Comparison of ENCODE assay signal across 15 cellular contexts in the genomic region with DNA sequence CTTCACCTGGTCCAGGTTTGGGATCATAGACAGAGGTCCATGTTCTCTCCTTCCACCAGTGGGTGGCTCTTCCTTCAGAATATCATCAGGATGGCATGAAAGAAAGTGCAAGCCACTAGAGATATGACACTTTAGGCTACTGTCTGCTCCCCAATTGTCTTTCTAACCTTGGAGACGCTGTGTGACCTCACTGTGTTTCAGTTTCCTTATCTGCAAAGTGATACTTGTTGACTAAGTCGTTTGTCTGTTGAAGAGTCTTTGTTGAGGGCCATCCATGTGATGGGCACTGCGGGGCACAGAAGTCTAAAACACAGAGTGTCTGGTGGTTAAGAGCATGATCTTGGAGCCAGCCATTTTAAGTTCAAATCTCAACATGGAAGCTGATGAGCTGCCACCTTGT.
DNase-seq lines count a peak whose midpoint lies in the region; ATAC-seq and TF ChIP-seq lines count a peak whose summit lies in the region.
"Had no signal": no experiment of that assay in that cellular context is flagged by ENCODE, and none has a peak within 500 bp of the region (broad histone marks: within the 10 kb centered on the region; RNA-seq: fewer than 3 reads in every experiment).

No MANE protein-coding gene starts in this region.

- H3K4me1 ChIP-seq in testis, result no peaks in the 10 kb centered on the region
- H3K4me1 ChIP-seq in mesenchymal stem cell (ENCODE audit: control insufficient read depth, insufficient read depth, low read depth, low read length), result no peaks in the 10 kb centered on the region

- no peak overlapping the region for H3K23ac ChIP-seq in mesenchymal stem cell (ENCODE audit: low read length in 2 of 2)

- no peak overlapping the region for H2BK15ac ChIP-seq in mesenchymal stem cell (ENCODE audit: low read depth, poor library complexity, severe bottlenecking)

- H3K27ac ChIP-seq in testis, result no peak overlapping the region
- H3K27ac ChIP-seq in mesenchymal stem cell (ENCODE audit: low read length, poor library complexity, severe bottlenecking), result no peak overlapping the region
- H3K27ac ChIP-seq: HL-60 had no signal

- no peak overlapping the region for H2BK12ac ChIP-seq in mesenchymal stem cell (ENCODE audit: low read length in 2 of 2)

- no peak overlapping the region for H3K9ac ChIP-seq in mesenchymal stem cell (ENCODE audit: low read length)

- peaks cover 13% of the 10 kb centered on the region for H3K36me3 Mint-ChIP-seq in glutamatergic neuron (ENCODE audit: unreplicated experiment)
- H3K36me3 Mint-ChIP-seq in activated naive CD8-positive, alpha-beta T cell treated with anti-CD3 and anti-CD28 coated beads for 36 hours, result no peaks in the 10 kb centered on the region

- no peak overlapping the region for H4K8ac ChIP-seq in mesenchymal stem cell (ENCODE audit: low read length)

- H2AFZ ChIP-seq in mesenchymal stem cell (ENCODE audit: low read depth, low read length), result no peak overlapping the region
- H2AFZ ChIP-seq: GM23338 had no signal

- no peak overlapping the region for H3K27ac Mint-ChIP-seq in glutamatergic neuron (ENCODE audit: unreplicated experiment)
- H3K27ac Mint-ChIP-seq in activated naive CD8-positive, alpha-beta T cell treated with anti-CD3 and anti-CD28 coated beads for 36 hours, result no peak overlapping the region
- H3K27ac Mint-ChIP-seq: B cell; CD4-positive, alpha-beta T cell; GM23338 had no signal

- H3K27me3 ChIP-seq in testis, result no peaks in the 10 kb centered on the region
- no peaks in the 10 kb centered on the region for H3K27me3 ChIP-seq in mesenchymal stem cell (ENCODE audit: control insufficient read depth in 1 of 2, insufficient read depth in 1 of 2, low read length in 2 of 2)

- H3K18ac ChIP-seq in mesenchymal stem cell (ENCODE audit: low read depth in 1 of 2, low read length in 2 of 2), result no peak overlapping the region

- WGBS in testis, 2 donors, result 46 to 54% methylated on average over 3 of the region's 3 CpGs
- WGBS in mesenchymal stem cell, result 60% methylated on average over 3 of the region's 3 CpGs

- no peaks in the 10 kb centered on the region for H3K9me3 ChIP-seq in testis
- no peaks in the 10 kb centered on the region for H3K9me3 ChIP-seq in mesenchymal stem cell (ENCODE audit: control insufficient read depth, low read length)

- no peak overlapping the region for H3K4me2 ChIP-seq in mesenchymal stem cell (ENCODE audit: low read length, poor library complexity, severe bottlenecking)
- H3K4me2 ChIP-seq: GM23338 had no signal

- H3K4me3 Mint-ChIP-seq in glutamatergic neuron (ENCODE audit: unreplicated experiment), result no peak overlapping the region
- no peak overlapping the region for H3K4me3 Mint-ChIP-seq in activated naive CD8-positive, alpha-beta T cell treated with anti-CD3 and anti-CD28 coated beads for 36 hours
- H3K4me3 Mint-ChIP-seq: B cell; CD4-positive, alpha-beta T cell; GM23338 had no signal

- H3K36me3 ChIP-seq in testis (ENCODE audit: low read depth, missing control alignments) (no peaks in the 10 kb centered on the region), mesenchymal stem cell (ENCODE audit: control insufficient read depth in 1 of 2, insufficient read depth in 2 of 2, low read depth in 1 of 2, low read length in 2 of 2) (no peaks in the 10 kb centered on the region)

- H2BK5ac ChIP-seq in mesenchymal stem cell (ENCODE audit: low read depth, low read length, poor library complexity, severe bottlenecking), result no peak overlapping the region

- intact Hi-C loops in testis (cut with DNase I; ENCODE audit: low total_unique reads), result no loop called here

- no peak overlapping the region for H3K4me3 ChIP-seq in testis
- no peak overlapping the region for H3K4me3 ChIP-seq in mesenchymal stem cell (ENCODE audit: insufficient read depth in 1 of 2, low read depth in 1 of 2, low read length in 2 of 2)
- H3K4me3 ChIP-seq: GM23338 had no signal

- peaks cover 2% of the 10 kb centered on the region for H3K9me3 Mint-ChIP-seq in glutamatergic neuron (ENCODE audit: unreplicated experiment)
- H3K9me3 Mint-ChIP-seq in activated naive CD8-positive, alpha-beta T cell treated with anti-CD3 and anti-CD28 coated beads for 36 hours, result no peaks in the 10 kb centered on the region
- H3K9me3 Mint-ChIP-seq: CD4-positive, alpha-beta T cell; GM23338 had no signal

- TF ChIP-seq CTCF in testis (IDR thresholded peaks at IDR 0.05) (no peak), glutamatergic neuron (IDR thresholded peaks at IDR 0.05; ENCODE audit: partially characterized antibody, unreplicated experiment) (no peak)

- TF ChIP-seq POLR2A in testis (IDR thresholded peaks at IDR 0.05), result no peak

- peaks cover 2% of the 10 kb centered on the region for H3K4me1 Mint-ChIP-seq in glutamatergic neuron (ENCODE audit: low read depth, unreplicated experiment)
- H3K4me1 Mint-ChIP-seq in activated naive CD8-positive, alpha-beta T cell treated with anti-CD3 and anti-CD28 coated beads for 36 hours, result no peaks in the 10 kb centered on the region
- H3K4me1 Mint-ChIP-seq: B cell had no signal

- no peak overlapping the region for H4K91ac ChIP-seq in mesenchymal stem cell (ENCODE audit: low read length)

- no peaks in the 10 kb centered on the region for H3K27me3 Mint-ChIP-seq in glutamatergic neuron (ENCODE audit: unreplicated experiment)
- no peaks in the 10 kb centered on the region for H3K27me3 Mint-ChIP-seq in activated naive CD8-positive, alpha-beta T cell treated with anti-CD3 and anti-CD28 coated beads for 36 hours

- H3K14ac ChIP-seq in mesenchymal stem cell (ENCODE audit: low read length in 2 of 2), result no peak overlapping the region

- H3K4ac ChIP-seq in mesenchymal stem cell (ENCODE audit: low read depth in 1 of 2, low read length in 2 of 2), result no peak overlapping the region

- H2AK5ac ChIP-seq in mesenchymal stem cell (ENCODE audit: low read length, severe bottlenecking), result no peak overlapping the region

- ATAC-seq in GM18520 (IDR thresholded peaks at IDR 0.05; ENCODE audit: unreplicated experiment) (peak; percentile 45), GM19463 (IDR thresholded peaks at IDR 0.05; ENCODE audit: unreplicated experiment) (peak; percentile 59), HG03442 (IDR thresholded peaks at IDR 0.05; ENCODE audit: unreplicated experiment) (peak; percentile 47)
- ATAC-seq: GM23338 had no signal

- H3K79me1 ChIP-seq in mesenchymal stem cell (replicated peaks; ENCODE audit: low read length, poor library complexity, severe bottlenecking), result no peaks in the 10 kb centered on the region

- DNase-seq in testis (peak; percentile 54), mesenchymal stem cell (no peak), glutamatergic neuron (no peak)
- DNase-seq in activated naive CD8-positive, alpha-beta T cell treated with anti-CD3 and anti-CD28 coated beads for 36 hours, result no peak
- DNase-seq: C1 segment of cervical spinal cord; Calu3; CD4-positive, alpha-beta T cell; DMS 273 treated with DMSO at 0.1 percent for 48 hours; H7 had no signal

- H2BK120ac ChIP-seq in mesenchymal stem cell (ENCODE audit: low read depth, low read length), result no peak overlapping the region
